ENCODE assay signal across 26 cellular contexts in genomic region chr4:122932763-122933162, GRCh38.
"Had no signal": no experiment of that assay in that cellular context is flagged by ENCODE, and none has a peak within 500 bp of the region (broad histone marks: within the 10 kb centered on the region; RNA-seq: fewer than 3 reads in every experiment).

No MANE protein-coding gene starts in this region.

- H3K4me3 ChIP-seq: adrenal gland, body of pancreas, colonic mucosa, esophagus muscularis mucosa, gastrocnemius medialis, heart left ventricle had no signal

- H3K27me3 Mint-ChIP-seq: activated CD4-positive, alpha-beta T cell treated with anti-CD3 and anti-CD28 coated beads for 36 hours; activated CD4-positive, alpha-beta T cell treated with anti-CD3 and anti-CD28 coated beads, Interleukin-2, amount 10 ng/mL, durations not matched to agents 24 days and 14 days; activated CD8-positive, alpha-beta T cell treated with anti-CD3 and anti-CD28 coated beads for 36 hours; activated naive CD4-positive, alpha-beta T cell treated with anti-CD3 and anti-CD28 coated beads, Interleukin-2, amount 50 U/mL, for 24 hours; activated naive CD8-positive, alpha-beta T cell treated with anti-CD3 and anti-CD28 coated beads for 36 hours; activated naive CD8-positive, alpha-beta T cell treated with anti-CD3 and anti-CD28 coated beads, Interleukin-2, amount 50 U/mL, for 24 hours; activated T-helper 17 cell treated with anti-CD3 and anti-CD28 coated beads, Interleukin-2, amount 50 U/mL, for 72 hours had no signal

- H3K36me3 ChIP-seq: colonic mucosa had no signal

- H3K9me3 Mint-ChIP-seq: activated CD4-positive, alpha-beta T cell treated with anti-CD3 and anti-CD28 coated beads, Interleukin-2, amount 10 ng/mL, durations not matched to agents 24 days and 14 days; activated CD8-positive, alpha-beta T cell treated with anti-CD3 and anti-CD28 coated beads for 36 hours; activated naive CD4-positive, alpha-beta T cell treated with anti-CD3 and anti-CD28 coated beads for 36 hours; activated naive CD4-positive, alpha-beta T cell treated with anti-CD3 and anti-CD28 coated beads, Interleukin-2, amount 50 U/mL, for 24 hours; activated naive CD8-positive, alpha-beta T cell treated with anti-CD3 and anti-CD28 coated beads for 36 hours; activated naive CD8-positive, alpha-beta T cell treated with anti-CD3 and anti-CD28 coated beads, Interleukin-2, amount 50 U/mL, for 24 hours; activated T-cell treated with anti-CD3 and anti-CD28 coated beads, Interleukin-2, amount 50 U/mL, for 4 hours; activated T-helper 17 cell treated with anti-CD3 and anti-CD28 coated beads, Interleukin-2, amount 50 U/mL, for 72 hours had no signal

- DNase-seq: activated CD4-positive, alpha-beta T cell treated with anti-CD3 and anti-CD28 coated beads for 36 hours; activated CD4-positive, alpha-beta T cell treated with anti-CD3 and anti-CD28 coated beads, Interleukin-2, amount 10 ng/mL, durations not matched to agents 24 days and 14 days; activated CD4-positive, CD25-positive, alpha-beta regulatory T cell; activated CD4-positive, CD25-positive, alpha-beta regulatory T cell treated with anti-CD3 and anti-CD28 coated beads, Interleukin-2, amount 50 U/mL, for 72 hours; activated CD8-positive, alpha-beta T cell treated with anti-CD3 and anti-CD28 coated beads for 36 hours; activated effector memory CD4-positive, alpha-beta T cell treated with anti-CD3 and anti-CD28 coated beads, Interleukin-2, amount 50 U/mL, for 16 hours; activated naive CD4-positive, alpha-beta T cell treated with anti-CD3 and anti-CD28 coated beads for 36 hours; activated naive CD8-positive, alpha-beta T cell treated with anti-CD3 and anti-CD28 coated beads for 36 hours; activated naive CD8-positive, alpha-beta T cell treated with anti-CD3 and anti-CD28 coated beads, Interleukin-2, amount 50 U/mL, for 24 hours; activated T-cell treated with anti-CD3 and anti-CD28 coated beads, Interleukin-2, amount 50 U/mL, for 4 hours; adrenal gland; amygdala; aorta; body of pancreas; caudate nucleus; colonic mucosa; effector CD8-positive, alpha-beta T cell; erythroblast; foreskin keratinocyte; gastrocnemius medialis; glutamatergic neuron; heart left ventricle; T-helper 2 cell had no signal

- ATAC-seq: activated CD4-positive, alpha-beta T cell treated with anti-CD3 and anti-CD28 coated beads for 36 hours; activated CD8-positive, alpha-beta T cell treated with anti-CD3 and anti-CD28 coated beads for 36 hours; activated naive CD8-positive, alpha-beta T cell treated with anti-CD3 and anti-CD28 coated beads, Interleukin-2, amount 50 U/mL, for 24 hours; activated T-cell treated with anti-CD3 and anti-CD28 coated beads, Interleukin-2, amount 50 U/mL, for 4 hours; activated T-helper 17 cell treated with anti-CD3 and anti-CD28 coated beads, Interleukin-2, amount 50 U/mL, for 72 hours; body of pancreas; foreskin keratinocyte; gastrocnemius medialis; heart left ventricle had no signal

- H3K4me1 Mint-ChIP-seq: activated CD4-positive, alpha-beta T cell treated with anti-CD3 and anti-CD28 coated beads for 36 hours; activated naive CD4-positive, alpha-beta T cell treated with anti-CD3 and anti-CD28 coated beads, Interleukin-2, amount 50 U/mL, for 24 hours; activated naive CD8-positive, alpha-beta T cell treated with anti-CD3 and anti-CD28 coated beads for 36 hours; activated naive CD8-positive, alpha-beta T cell treated with anti-CD3 and anti-CD28 coated beads, Interleukin-2, amount 50 U/mL, for 24 hours; activated T-helper 17 cell treated with anti-CD3 and anti-CD28 coated beads, Interleukin-2, amount 50 U/mL, for 72 hours had no signal

- H3K9me3 ChIP-seq: adrenal gland, body of pancreas, colonic mucosa, esophagus muscularis mucosa, gastrocnemius medialis, heart left ventricle had no signal

- H3K4me1 ChIP-seq: adrenal gland, body of pancreas, colonic mucosa, esophagus muscularis mucosa, foreskin keratinocyte, gastrocnemius medialis, heart left ventricle had no signal

- H3K27ac ChIP-seq: adrenal gland, body of pancreas, colonic mucosa, esophagus muscularis mucosa, foreskin keratinocyte, gastrocnemius medialis, heart left ventricle had no signal

- H3K4me3 Mint-ChIP-seq: activated CD4-positive, alpha-beta T cell treated with anti-CD3 and anti-CD28 coated beads for 36 hours; activated CD4-positive, alpha-beta T cell treated with anti-CD3 and anti-CD28 coated beads, Interleukin-2, amount 10 ng/mL, durations not matched to agents 24 days and 14 days; activated CD8-positive, alpha-beta T cell treated with anti-CD3 and anti-CD28 coated beads for 36 hours; activated naive CD4-positive, alpha-beta T cell treated with anti-CD3 and anti-CD28 coated beads for 36 hours; activated naive CD4-positive, alpha-beta T cell treated with anti-CD3 and anti-CD28 coated beads, Interleukin-2, amount 50 U/mL, for 24 hours; activated naive CD8-positive, alpha-beta T cell treated with anti-CD3 and anti-CD28 coated beads for 36 hours; activated naive CD8-positive, alpha-beta T cell treated with anti-CD3 and anti-CD28 coated beads, Interleukin-2, amount 50 U/mL, for 24 hours; activated T-cell treated with anti-CD3 and anti-CD28 coated beads, Interleukin-2, amount 50 U/mL, for 4 hours; activated T-helper 17 cell treated with anti-CD3 and anti-CD28 coated beads, Interleukin-2, amount 50 U/mL, for 72 hours had no signal

- H3K27ac Mint-ChIP-seq: activated CD4-positive, alpha-beta T cell treated with anti-CD3 and anti-CD28 coated beads for 36 hours; activated CD4-positive, alpha-beta T cell treated with anti-CD3 and anti-CD28 coated beads, Interleukin-2, amount 10 ng/mL, durations not matched to agents 24 days and 14 days; activated CD8-positive, alpha-beta T cell treated with anti-CD3 and anti-CD28 coated beads for 36 hours; activated naive CD4-positive, alpha-beta T cell treated with anti-CD3 and anti-CD28 coated beads for 36 hours; activated naive CD4-positive, alpha-beta T cell treated with anti-CD3 and anti-CD28 coated beads, Interleukin-2, amount 50 U/mL, for 24 hours; activated naive CD8-positive, alpha-beta T cell treated with anti-CD3 and anti-CD28 coated beads for 36 hours; activated naive CD8-positive, alpha-beta T cell treated with anti-CD3 and anti-CD28 coated beads, Interleukin-2, amount 50 U/mL, for 24 hours; activated T-helper 17 cell treated with anti-CD3 and anti-CD28 coated beads, Interleukin-2, amount 50 U/mL, for 72 hours had no signal

- H3K27me3 ChIP-seq: adrenal gland, body of pancreas, colonic mucosa, esophagus muscularis mucosa, foreskin keratinocyte, gastrocnemius medialis, heart left ventricle had no signal
